In genomic region chr6:147497472-147497871, GRCh38 we compare ENCODE assay signal across 11 cellular contexts. TPM values are rescaled to one million over a fixed set of nuclear protein-coding genes. Genes with fewer than 3 reads are reported as not detected.
"Had no signal": no experiment of that assay in that cellular context is flagged by ENCODE, and none has a peak within 500 bp of the region (broad histone marks: within the 10 kb centered on the region; RNA-seq: fewer than 3 reads in every experiment).

No MANE protein-coding gene starts in this region.

- H3K4me2 ChIP-seq: GM23338 had no signal

- H2AFZ ChIP-seq: GM23248, GM23338 had no signal

- H3K9me3 Mint-ChIP-seq: HFFc6 had no signal

- H3K4me3 Mint-ChIP-seq: GM23338, H9, HFFc6 had no signal

- ATAC-seq: GM23338, HCT116 had no signal

- H3K4me1 Mint-ChIP-seq: H9 had no signal

- H3K4me3 ChIP-seq: GM23248, GM23338, HAP-1 had no signal

- H3K27ac Mint-ChIP-seq: GM23338, H9, HFFc6 had no signal

- H3K4me1 ChIP-seq: HAP-1 had no signal

- H3K9me3 ChIP-seq: HAP-1 had no signal

- H3K36me3 ChIP-seq: HAP-1 had no signal

- H3K9ac ChIP-seq: GM23248 had no signal

- FAIRE-seq: H1, H54 had no signal

- H3K27ac ChIP-seq: GM23248 had no signal

- DNase-seq: GM23248, GOT3, H7, H9, HCEC 1CT, HFFc6 had no signal

RNA-seq across cellular contexts. Expression of gene SAMD5, which starts 11.0 kb away (rescaled TPM):
- total RNA-seq: GM23248, HFFc6 had no signal
- polyA plus RNA-seq: GM23248, GM23338 had no signal
